11 cellular contexts compared by ENCODE assay signal in genomic region chr11:65353376-65353775, GRCh38. TPM values are rescaled to one million over a fixed set of nuclear protein-coding genes. Genes with fewer than 3 reads are reported as not detected.
DNase-seq lines count a peak whose midpoint lies in the region; ATAC-seq and TF ChIP-seq lines count a peak whose summit lies in the region.
"Had no signal": no experiment of that assay in that cellular context is flagged by ENCODE, and none has a peak within 500 bp of the region (broad histone marks: within the 10 kb centered on the region; RNA-seq: fewer than 3 reads in every experiment).

No MANE protein-coding gene starts in this region.

- H3K79me2 ChIP-seq in H9 (ENCODE audit: insufficient read depth, low read length) = no peaks in the 10 kb centered on the region

- H3K23me2 ChIP-seq in H9 (ENCODE audit: insufficient read length, low read depth, low read length, poor library complexity, severe bottlenecking) = peaks cover 18% of the 10 kb centered on the region

- H3K4me3 Mint-ChIP-seq in H9 (peak overlapping the region; percentile 58 to 75), brain (peak overlapping the region; percentile 83 to 92 (median 86)), natural killer cell (peak overlapping the region; percentile 81)

- H2BK15ac ChIP-seq in H9 (ENCODE audit: low read depth, low read length) = no peak overlapping the region

- no peak overlapping the region for H3K27ac ChIP-seq in H9 (ENCODE audit: insufficient read length, low read depth, low read length)

- peak overlapping the region; percentile 80 for H3K4me2 ChIP-seq in H9 (ENCODE audit: insufficient read depth, insufficient read length, low read length)

- H3K27me3 ChIP-seq in H9 (ENCODE audit: insufficient read depth, low read length) = peaks cover 2% of the 10 kb centered on the region; the same call in 1 of the 2 replicates

- no CpG with 5 or more reads among the region's 7 CpGs for WGBS in H9 (ENCODE audit: extremely low coverage, insufficient read length, low lambda C conversion rate)

- no peak overlapping the region for H2BK5ac ChIP-seq in H9 (ENCODE audit: insufficient read length, low read length)

- no peak overlapping the region for H3K4ac ChIP-seq in H9 (ENCODE audit: low read depth, low read length)

- H3K23ac ChIP-seq in H9 (ENCODE audit: insufficient read length, low read depth, low read length) = no peak overlapping the region

- no peak for TF ChIP-seq CTCF in AG10803 (conservative IDR thresholded peaks at IDR 0.05; ENCODE audit: low read length)
- TF ChIP-seq CTCF in H9 (conservative IDR thresholded peaks at IDR 0.05) = no peak
- no peak for TF ChIP-seq CTCF in brain (conservative IDR thresholded peaks at IDR 0.05)
- TF ChIP-seq CTCF in natural killer cell (IDR thresholded peaks at IDR 0.05) = no peak

- DNase-seq in AG10803 (ENCODE audit: low read depth) (no peak), H9 (no peak), natural killer cell (no peak), DMS79 (lab: John Stamatoyannopoulos, UW) (no peak)
- no peak for DNase-seq in central memory CD4-positive, alpha-beta T cell
- DNase-seq: COR-L47, erythroblast, NCI-H524 had no signal

- H3K4me1 ChIP-seq in H9 (ENCODE audit: insufficient read depth, low read length) = no peaks in the 10 kb centered on the region

- H3T11ph ChIP-seq in H9 (ENCODE audit: low read length) = no peak overlapping the region

- H2AFZ ChIP-seq in H9 (ENCODE audit: low read length) = no peak overlapping the region

- no peak overlapping the region for H2BK12ac ChIP-seq in H9 (ENCODE audit: insufficient read length, low read depth, low read length)

- no peak overlapping the region for H4K91ac ChIP-seq in H9 (ENCODE audit: insufficient read length, low read depth, low read length)

- H3K4me3 ChIP-seq in AG10803 (ENCODE audit: low read length) = peak overlapping the region; percentile 74; the same call in 1 of the 2 replicates

- H3K18ac ChIP-seq in H9 (ENCODE audit: insufficient read length, low read depth, low read length) = no peak overlapping the region

- H3K36me3 Mint-ChIP-seq in H9 (ENCODE audit: insufficient read depth in 1 of 3, low read depth in 3 of 3) (peaks cover 15 to 42% (median 37%) of the 10 kb centered on the region in 3 experiments; a peak in 6 of 7 replicates), brain (peaks cover 29% of the 10 kb centered on the region), natural killer cell (no peaks in the 10 kb centered on the region)

- no peak overlapping the region for H3K56ac ChIP-seq in H9 (ENCODE audit: insufficient read length, low read depth, low read length)

- no peak overlapping the region for H4K5ac ChIP-seq in H9 (ENCODE audit: insufficient read length, low read depth, low read length)

- no peak overlapping the region for H2BK20ac ChIP-seq in H9 (ENCODE audit: low read depth, low read length, poor library complexity, severe bottlenecking)

- no peak overlapping the region for H2BK120ac ChIP-seq in H9 (ENCODE audit: low read depth, low read length, poor library complexity, severe bottlenecking)

- intact Hi-C loops in natural killer cell (cut with micrococcal nuclease) = loop anchor here (10.0 kb wide), 1 partner anchor 431 kb away; the partner anchor contains the start of genes AP5B1 and OVOL1

- H2AK5ac ChIP-seq in H9 (ENCODE audit: insufficient read length, low read length) = no peak overlapping the region

- no peak overlapping the region for H3K9ac ChIP-seq in H9 (ENCODE audit: extremely low read depth, insufficient read length, low read length)

- H3K27me3 Mint-ChIP-seq in H9 (ENCODE audit: low read depth) = peaks cover 31% of the 10 kb centered on the region
- H3K27me3 Mint-ChIP-seq in brain = no peaks in the 10 kb centered on the region
- H3K27me3 Mint-ChIP-seq in natural killer cell (ENCODE audit: low read depth in 2 of 2) = no peaks in the 10 kb centered on the region

- no peak overlapping the region for H3K14ac ChIP-seq in H9 (ENCODE audit: insufficient read depth, low read length)

- H3K9me3 ChIP-seq in H9 (ENCODE audit: control insufficient read depth, low read depth, low read length) = no peaks in the 10 kb centered on the region

- no peak overlapping the region for H4K8ac ChIP-seq in H9 (replicated peaks; ENCODE audit: insufficient read length, low read depth, low read length)

- H3K79me1 ChIP-seq in H9 (ENCODE audit: insufficient read depth, low read depth, low read length, poor library complexity, severe bottlenecking) = no peaks in the 10 kb centered on the region

- H3K4me1 Mint-ChIP-seq in H9 (peaks cover 10 to 12% of the 10 kb centered on the region in 2 experiments), brain (peaks cover 49% of the 10 kb centered on the region), natural killer cell (peaks cover 15 to 20% of the 10 kb centered on the region in 2 donors)

- H3K9me3 Mint-ChIP-seq in H9 (no peaks in the 10 kb centered on the region; a peak in 1 of 5 replicates), brain (peaks cover 0 to 7% (median 0%) of the 10 kb centered on the region in 5 experiments), natural killer cell (no peaks in the 10 kb centered on the region)

- no peak overlapping the region; a peak in 1 of 7 replicates for H3K27ac Mint-ChIP-seq in H9
- H3K27ac Mint-ChIP-seq in brain = peak overlapping the region; percentile 85 to 97 (median 91)
- H3K27ac Mint-ChIP-seq in natural killer cell = peak overlapping the region; percentile 79 to 94

- no peaks in the 10 kb centered on the region for H4K20me1 ChIP-seq in H9 (ENCODE audit: control insufficient read depth, insufficient read depth, insufficient read length)

- ATAC-seq in natural killer cell = no peak
- no peak for ATAC-seq in HG03139 (IDR thresholded peaks at IDR 0.05; ENCODE audit: unreplicated experiment)
- no peak for ATAC-seq in HG02840 (IDR thresholded peaks at IDR 0.05; ENCODE audit: low FRiP score, unreplicated experiment)

RNA-seq across cellular contexts. Expression of gene TIGD3, which starts 1.2 kb away (rescaled TPM):
- total RNA-seq in H9 (2021) (0.66 and 1.2 TPM in 2 replicates), natural killer cell (1 to 10 TPM in 2 of 3 donors, under 1 TPM in 1; 0.70 to 2.2 (median 1.2) TPM)
- polyA plus RNA-seq in brain (ENCODE audit: insufficient read depth, low read depth, low replicate concordance) = 7.1 TPM

RNA-seq across cellular contexts. Expression of gene DPF2, which starts 19.7 kb away (rescaled TPM):
- total RNA-seq in H9 (2021) (75.3 and 81.4 TPM in 2 replicates), natural killer cell (100 to 1,000 TPM in 1 of 3 donors, 10 to 100 TPM in 2; 69.6 to 102 (median 89.1) TPM)
- polyA plus RNA-seq in brain (ENCODE audit: insufficient read depth, low read depth, low replicate concordance) = 75.7 TPM

RNA-seq across cellular contexts. Expression of gene SLC25A45, which starts 29.1 kb away (rescaled TPM):
- total RNA-seq in H9 (2021) (1.1 and 1.6 TPM in 2 replicates), natural killer cell (10 to 100 TPM; 50.9 to 61.1 (median 61.0) TPM)
- polyA plus RNA-seq in brain (ENCODE audit: insufficient read depth, low read depth, low replicate concordance) = 4.0 TPM

RNA-seq across cellular contexts. Expression of gene FRMD8, which starts 33.1 kb away (rescaled TPM):
- total RNA-seq in H9 (2021) (19.0 and 22.7 TPM in 2 replicates), natural killer cell (10 to 100 TPM; 45.6 to 58.4 (median 57.7) TPM)
- 20.3 TPM for polyA plus RNA-seq in brain (ENCODE audit: insufficient read depth, low read depth, low replicate concordance)

RNA-seq across cellular contexts. Expression of gene CDC42EP2, which starts 38.7 kb away (rescaled TPM):
- total RNA-seq in H9 (2021) = 10.9 and 11.9 TPM in 2 replicates
- polyA plus RNA-seq in brain (ENCODE audit: insufficient read depth, low read depth, low replicate concordance) = 8.3 TPM
- total RNA-seq in natural killer cell = 1 to 10 TPM; 1.4 to 1.5 (median 1.5) TPM

Comparison
In these comparisons a context has a peak if more than half of its experiments do, and no peak if none do; other contexts are left out.
1. H3K27ac Mint-ChIP-seq: peak in brain (5 of 5) and natural killer cell (2 of 2); none in H9 (0 of 3).
2. RNA of gene SLC25A45, which starts 29.1 kb away (total RNA-seq): 50.9 to 61.1 TPM in natural killer cell; 1.1 to 1.6 TPM in H9; every median in the first group is over 10 times any median in the second.
3. Peak in every context shown above with its lines, with median percentiles within 50 percentile points of each other: H3K4me3 Mint-ChIP-seq.